23 cellular contexts compared by ENCODE assay signal in genomic region chr12:53551889-53552291, GRCh38. TPM values are rescaled to one million over a fixed set of nuclear protein-coding genes. Genes with fewer than 3 reads are reported as not detected.
DNase-seq lines count a peak whose midpoint lies in the region; ATAC-seq and TF ChIP-seq lines count a peak whose summit lies in the region.
"Had no signal": no experiment of that assay in that cellular context is flagged by ENCODE, and none has a peak within 500 bp of the region (broad histone marks: within the 10 kb centered on the region; RNA-seq: fewer than 3 reads in every experiment).

No MANE protein-coding gene starts in this region.

- WGBS in GM23248 (ENCODE audit: low coverage in 1 of 2, low lambda C conversion rate in 2 of 2, missing lambda C conversion rate in 2 of 2), 2 experiments = 98 to 100% methylated on average over 2 of the region's 2 CpGs

- no peak for ATAC-seq in HG03460 (IDR thresholded peaks at IDR 0.05; ENCODE audit: unreplicated experiment)

- H3K4me1 ChIP-seq in KMS-11 (ENCODE audit: low read depth, poor library complexity, severe bottlenecking) (peaks cover 47% of the 10 kb centered on the region), GM23248 (ENCODE audit: insufficient read depth) (no peaks in the 10 kb centered on the region)

- in situ Hi-C loops in GM23248 (cut with MboI) = no loop called here

- no peaks in the 10 kb centered on the region for H4K20me1 ChIP-seq in KMS-11 (ENCODE audit: insufficient read depth)
- H4K20me1 ChIP-seq in GM23248 (ENCODE audit: insufficient read depth) = no peaks in the 10 kb centered on the region

- TF ChIP-seq CTCF in 22Rv1 (IDR thresholded peaks at IDR 0.05) (no peak), KMS-11 (conservative IDR thresholded peaks at IDR 0.05; ENCODE audit: low read depth, low read length) (peak; percentile 32), Calu3 (IDR thresholded peaks at IDR 0.05; ENCODE audit: unreplicated experiment) (no peak)

- H3K4me2 ChIP-seq in KMS-11 (peak overlapping the region; percentile 62), GM23248 (ENCODE audit: unreplicated experiment) (no peak overlapping the region)
- H3K4me2 ChIP-seq: hepatocyte had no signal

- DNase-seq in medulla oblongata (ENCODE audit: extremely low spot score) (peak; percentile 77), Calu3 (no peak), RKO (ENCODE audit: low spot score) (no peak), GM23248 (no peak)
- DNase-seq: activated CD4-positive, alpha-beta memory T cell treated with anti-CD3 and anti-CD28 coated beads, Interleukin-2, amount 10 ng/mL, durations not matched to agents 7 days and 5 days; activated T-cell treated with anti-CD3 and anti-CD28 coated beads, Interleukin-2, amount 50 U/mL, for 24 hours; EL; NCI-H1930; RPMI8226; stimulated activated CD4-positive, alpha-beta T cell treated with anti-CD3 and anti-CD28 coated beads, Interleukin-4, amount 100 ng/mL, for 4 hours; stimulated activated CD8-positive, alpha-beta memory T cell treated with anti-CD3 and anti-CD28 coated beads, Interleukin-4, amount 100 ng/mL, for 48 hours had no signal

- CTCF ChIA-PET in Calu3 (lab: Charles Lee) = no interaction called here

- no peaks in the 10 kb centered on the region for H3K27me3 Mint-ChIP-seq in Calu3 (ENCODE audit: unreplicated experiment)
- H3K27me3 Mint-ChIP-seq: activated CD4-positive, alpha-beta memory T cell treated with anti-CD3 and anti-CD28 coated beads, Interleukin-2, amount 10 ng/mL, durations not matched to agents 7 days and 5 days; activated naive CD8-positive, alpha-beta T cell; activated T-cell treated with anti-CD3 and anti-CD28 coated beads, Interleukin-2, amount 50 U/mL, for 24 hours had no signal

- intact Hi-C loops in Calu3 (cut with micrococcal nuclease; ENCODE audit: unreplicated experiment) = no loop called here

- H3K27me3 ChIP-seq in KMS-11 (ENCODE audit: insufficient read depth, low read depth) (no peaks in the 10 kb centered on the region), GM23248 (replicated peaks; ENCODE audit: insufficient read depth) (no peaks in the 10 kb centered on the region)
- H3K27me3 ChIP-seq: hepatocyte had no signal

- H3K9me3 ChIP-seq in GM23248 (ENCODE audit: low read depth) = no peaks in the 10 kb centered on the region

- H3K4me3 ChIP-seq in KMS-11 (IDR thresholded peaks at IDR 0.05; ENCODE audit: insufficient read depth, low read depth, low read length) (peak overlapping the region; percentile 70), GM23248 (no peak overlapping the region)
- H3K4me3 ChIP-seq: hepatocyte had no signal

- no peaks in the 10 kb centered on the region for H3K36me3 Mint-ChIP-seq in Calu3 (ENCODE audit: insufficient read depth, unreplicated experiment)
- H3K36me3 Mint-ChIP-seq: activated naive CD8-positive, alpha-beta T cell had no signal

- H2AFZ ChIP-seq in KMS-11 (ENCODE audit: low read depth) (peak overlapping the region; percentile 25), GM23248 (no peak overlapping the region)
- H2AFZ ChIP-seq: hepatocyte had no signal

- H3K9me3 Mint-ChIP-seq in Calu3 (ENCODE audit: low read depth, unreplicated experiment) = no peaks in the 10 kb centered on the region
- H3K9me3 Mint-ChIP-seq: activated CD4-positive, alpha-beta memory T cell treated with anti-CD3 and anti-CD28 coated beads, Interleukin-2, amount 10 ng/mL, durations not matched to agents 7 days and 5 days; activated T-cell treated with anti-CD3 and anti-CD28 coated beads, Interleukin-2, amount 50 U/mL, for 24 hours had no signal

- H3K36me3 ChIP-seq in KMS-11 (ENCODE audit: insufficient read depth) (no peaks in the 10 kb centered on the region), GM23248 (ENCODE audit: low read depth) (peaks cover 12% of the 10 kb centered on the region; the same call in 1 of the 2 replicates)

- no peak overlapping the region for H3K4me3 Mint-ChIP-seq in Calu3 (ENCODE audit: low read depth, unreplicated experiment)
- H3K4me3 Mint-ChIP-seq: activated CD4-positive, alpha-beta memory T cell treated with anti-CD3 and anti-CD28 coated beads, Interleukin-2, amount 10 ng/mL, durations not matched to agents 7 days and 5 days; activated naive CD8-positive, alpha-beta T cell; activated T-cell treated with anti-CD3 and anti-CD28 coated beads, Interleukin-2, amount 50 U/mL, for 24 hours had no signal

- H3K9me2 ChIP-seq in GM23248 (ENCODE audit: insufficient read depth) = no peaks in the 10 kb centered on the region

- H3F3A ChIP-seq in GM23248 (ENCODE audit: insufficient read depth) = no peaks in the 10 kb centered on the region

- H3K27ac Mint-ChIP-seq in Calu3 (ENCODE audit: unreplicated experiment) = no peak overlapping the region
- H3K27ac Mint-ChIP-seq: activated CD4-positive, alpha-beta memory T cell treated with anti-CD3 and anti-CD28 coated beads, Interleukin-2, amount 10 ng/mL, durations not matched to agents 7 days and 5 days; activated naive CD8-positive, alpha-beta T cell; activated T-cell treated with anti-CD3 and anti-CD28 coated beads, Interleukin-2, amount 50 U/mL, for 24 hours had no signal

- H3K9ac ChIP-seq in KMS-11 (peak overlapping the region; percentile 37; the same call in 1 of the 2 replicates), GM23248 (no peak overlapping the region)

- no TSS peak for BruUV-seq in Calu3 (replicated peaks; lab: Mats Ljungman, UMichigan)

- peak overlapping the region; percentile 22; the same call in 1 of the 2 replicates for H3K27ac ChIP-seq in 22Rv1
- H3K27ac ChIP-seq in KMS-11 = peak overlapping the region; percentile 67
- H3K27ac ChIP-seq in angular gyrus (ENCODE audit: low read depth, low read length) = peak overlapping the region; percentile 8
- no peak overlapping the region for H3K27ac ChIP-seq in GM23248
- H3K27ac ChIP-seq: hepatocyte, VCaP had no signal

- peaks cover 9% of the 10 kb centered on the region for H3K4me1 Mint-ChIP-seq in Calu3 (ENCODE audit: low read depth, unreplicated experiment)
- H3K4me1 Mint-ChIP-seq: activated CD4-positive, alpha-beta memory T cell treated with anti-CD3 and anti-CD28 coated beads, Interleukin-2, amount 10 ng/mL, durations not matched to agents 7 days and 5 days had no signal

- H3K79me2 ChIP-seq in KMS-11 (ENCODE audit: insufficient read depth, low read depth) = no peaks in the 10 kb centered on the region
- 0 out of 2 replicates have a peak, but pooled peaks cover 8% of the 10 kb centered on the region for H3K79me2 ChIP-seq in GM23248 (ENCODE audit: insufficient read depth)

RNA-seq across cellular contexts. Expression of gene NPFF, which starts 44.6 kb away (rescaled TPM):
- total RNA-seq in Calu3 (2022) = not detected in 2 replicates
- not detected in 2 replicates for total RNA-seq in GM23248 (2014; rRNA removed; shearing (Covaris generic))
- not detected in 2 replicates for polyA plus RNA-seq in GM23248 (2016; fragmentation: Nextera tagmentation; extraction: Ambion mirVana)
- total RNA-seq: activated CD4-positive, alpha-beta memory T cell treated with anti-CD3 and anti-CD28 coated beads, Interleukin-2, amount 10 ng/mL, durations not matched to agents 7 days and 5 days; cardiac septum; hepatocyte; kidney epithelial cell; mesenteric fat pad; skeletal muscle tissue; temporal lobe had no signal

RNA-seq across cellular contexts. Expression of gene TARBP2, which starts 50.8 kb away (rescaled TPM):
- 20.7 and 21.8 TPM in 2 replicates for total RNA-seq in Calu3 (2022)
- total RNA-seq in GM23248 (2014; rRNA removed; shearing (Covaris generic)) = 40.1 and 54.1 TPM in 2 replicates
- 32.1 and 36.0 TPM in 2 replicates for polyA plus RNA-seq in GM23248 (2016; fragmentation: Nextera tagmentation; extraction: Ambion mirVana)

RNA-seq across cellular contexts. Expression of gene MAP3K12, which starts 52.6 kb away (rescaled TPM):
- total RNA-seq in Calu3 (2022) = 4.6 and 5.8 TPM in 2 replicates
- 36.5 and 37.4 TPM in 2 replicates for total RNA-seq in GM23248 (2014; rRNA removed; shearing (Covaris generic))
- 8.7 and 10.4 TPM in 2 replicates for polyA plus RNA-seq in GM23248 (2016; fragmentation: Nextera tagmentation; extraction: Ambion mirVana)
